In the genomic region with DNA sequence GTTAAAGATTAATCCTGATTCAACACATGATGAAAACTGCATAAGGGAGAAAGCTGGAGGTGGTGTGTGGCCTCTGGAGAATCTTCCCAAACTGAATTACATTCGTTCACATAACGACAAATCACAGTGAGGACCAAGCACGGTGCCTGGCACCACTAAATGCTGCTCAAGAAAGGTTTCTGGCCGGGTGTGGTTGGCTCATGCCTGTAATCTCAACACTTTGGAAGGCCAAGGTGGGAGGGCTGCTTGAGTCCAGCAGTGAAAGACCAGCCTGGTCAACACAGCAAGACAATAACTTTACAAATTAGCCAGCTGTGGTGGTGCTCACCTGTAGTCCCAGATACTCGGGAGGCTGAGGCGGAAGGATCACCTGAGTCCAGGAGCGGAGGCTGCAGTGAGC, we compare ENCODE assay signal across 4 cellular contexts. TPM values are rescaled to one million over a fixed set of nuclear protein-coding genes. Genes with fewer than 3 reads are reported as not detected.
"Had no signal": no experiment of that assay in that cellular context is flagged by ENCODE, and none has a peak within 500 bp of the region (broad histone marks: within the 10 kb centered on the region; RNA-seq: fewer than 3 reads in every experiment).

No MANE protein-coding gene starts in this region.

- H3K4me3 ChIP-seq: GM12878 had no signal

- DNase-seq: GDM1, GF-D8 had no signal

RNA-seq across cellular contexts. Expression of a gene that starts 9.6 kb away (rescaled TPM):
- total RNA-seq: G401 had no signal
